Comparison of ENCODE assay signal across 9 cellular contexts in genomic region chr1:165645654-165646366, GRCh38. TPM values are rescaled to one million over a fixed set of nuclear protein-coding genes. Genes with fewer than 3 reads are reported as not detected.
A peak's percentile ranks its signal among the peaks of the same experiment; 100 is the strongest.
DNase-seq lines count a peak whose midpoint lies in the region; ATAC-seq and TF ChIP-seq lines count a peak whose summit lies in the region.
"Had no signal": no experiment of that assay in that cellular context is flagged by ENCODE, and none has a peak within 500 bp of the region (broad histone marks: within the 10 kb centered on the region; RNA-seq: fewer than 3 reads in every experiment).

No MANE protein-coding gene starts in this region.

- H3K4me2 ChIP-seq in KMS-11 = peak overlapping the region; percentile 36

- intact Hi-C loops in esophagus muscularis mucosa (cut with DNase I) = no loop called here
- intact Hi-C loops in upper lobe of right lung (cut with DNase I) = no loop called here
- intact Hi-C loops in lower leg skin (cut with DNase I; ENCODE audit: low total_unique reads) = no loop called here

- H3K36me3 ChIP-seq in KMS-11 (ENCODE audit: insufficient read depth) = no peaks in the 10 kb centered on the region
- peaks cover 1 to 12% (median 9%) of the 10 kb centered on the region in 4 donors for H3K36me3 ChIP-seq in esophagus muscularis mucosa
- H3K36me3 ChIP-seq in upper lobe of right lung = peaks cover 14% of the 10 kb centered on the region

- 76% methylated on average over 8 of the region's 8 CpGs for WGBS in esophagus muscularis mucosa
- 49 to 58% methylated on average over 8 of the region's 8 CpGs for WGBS in lower leg skin, 2 donors

- peak; percentile 69 for ATAC-seq in upper lobe of right lung

- H3K4me3 ChIP-seq in KMS-11 (IDR thresholded peaks at IDR 0.05; ENCODE audit: insufficient read depth, low read depth, low read length) = peak overlapping the region; percentile 48
- H3K4me3 ChIP-seq in esophagus muscularis mucosa = no peak overlapping the region
- H3K4me3 ChIP-seq in upper lobe of right lung = no peak overlapping the region
- H3K4me3 ChIP-seq in lower leg skin (ENCODE audit: low read depth, poor library complexity, severe bottlenecking) = no peak overlapping the region

- TF ChIP-seq POLR2A in esophagus muscularis mucosa (IDR thresholded peaks at IDR 0.05; ENCODE audit: low read depth) (no peak), lower leg skin (IDR thresholded peaks at IDR 0.05) (no peak)

- no peak overlapping the region for H2AFZ ChIP-seq in KMS-11 (ENCODE audit: low read depth)

- no peaks in the 10 kb centered on the region for H3K9me3 ChIP-seq in esophagus muscularis mucosa
- no peaks in the 10 kb centered on the region for H3K9me3 ChIP-seq in upper lobe of right lung

- no peaks in the 10 kb centered on the region for H3K79me2 ChIP-seq in KMS-11 (ENCODE audit: insufficient read depth, low read depth)

- TF ChIP-seq CTCF in KMS-11 (conservative IDR thresholded peaks at IDR 0.05; ENCODE audit: low read depth, low read length) (no peak), esophagus muscularis mucosa (IDR thresholded peaks at IDR 0.05) (no peak), upper lobe of right lung (IDR thresholded peaks at IDR 0.05) (no peak), lower leg skin (IDR thresholded peaks at IDR 0.05) (no peak)

- TF ChIP-seq EP300 in esophagus muscularis mucosa (IDR thresholded peaks at IDR 0.05) = no peak

- no peaks in the 10 kb centered on the region for H4K20me1 ChIP-seq in KMS-11 (ENCODE audit: insufficient read depth)

- no peak overlapping the region for H3K27ac ChIP-seq in KMS-11
- H3K27ac ChIP-seq in esophagus muscularis mucosa (replicated peaks in 1 of 4) = no peak overlapping the region
- H3K27ac ChIP-seq in upper lobe of right lung = no peak overlapping the region

- H3K4me1 ChIP-seq in KMS-11 (ENCODE audit: low read depth, poor library complexity, severe bottlenecking) (peaks cover 16% of the 10 kb centered on the region), esophagus muscularis mucosa (peaks cover 35 to 58% (median 51%) of the 10 kb centered on the region in 4 donors), upper lobe of right lung (peaks cover 40% of the 10 kb centered on the region)

- H3K27me3 ChIP-seq in KMS-11 (ENCODE audit: insufficient read depth, low read depth) = no peaks in the 10 kb centered on the region; the same call in 1 of the 2 replicates
- no peaks in the 10 kb centered on the region for H3K27me3 ChIP-seq in esophagus muscularis mucosa
- H3K27me3 ChIP-seq in upper lobe of right lung = no peaks in the 10 kb centered on the region

- DNase-seq in stimulated activated naive CD4-positive, alpha-beta T cell treated with Interleukin-2 at 50 U/mL for 16 hours (lab: John Stamatoyannopoulos, UW) = peak; percentile 9
- no peak for DNase-seq in stimulated activated naive CD4-positive, alpha-beta T cell (lab: John Stamatoyannopoulos, UW)
- DNase-seq in esophagus muscularis mucosa (ENCODE audit: extremely low spot score) (peak; percentile 34), upper lobe of right lung (no peak), NOMO-1 (lab: John Stamatoyannopoulos, UW; ENCODE audit: unreplicated experiment in 2 of 2) (no peak), lower leg skin (ENCODE audit: low spot score in 2 of 2) (no peak), islet precursor cell (no peak)
- DNase-seq: NCI-H524 had no signal

- H3K9ac ChIP-seq in KMS-11 = no peak overlapping the region

RNA-seq across cellular contexts. Expression of gene MGST3, which starts 14.8 kb away (rescaled TPM):
- total RNA-seq in esophagus muscularis mucosa (100 to 1,000 TPM; 202 to 257 (median 232) TPM), upper lobe of right lung (181 TPM), lower leg skin (100 to 1,000 TPM in 2 of 4 donors, 10 to 100 TPM in 2; 65.8 to 154 (median 97.6) TPM)

RNA-seq across cellular contexts. Expression of gene ALDH9A1, which starts 52.6 kb away (rescaled TPM):
- 10 to 100 TPM; 42.6 to 73.1 (median 66.1) TPM for total RNA-seq in esophagus muscularis mucosa
- 68.5 TPM for total RNA-seq in upper lobe of right lung
- 100 to 1,000 TPM in 2 of 4 donors, 10 to 100 TPM in 2; 74.4 to 123 (median 98.4) TPM for total RNA-seq in lower leg skin

Comparison
In these comparisons a context has a peak if more than half of its experiments do, and no peak if none do; other contexts are left out.
1. DNase-seq: peak in stimulated activated naive CD4-positive, alpha-beta T cell treated with Interleukin-2 at 50 U/mL for 16 hours (single experiment) and esophagus muscularis mucosa (single experiment); none in stimulated activated naive CD4-positive, alpha-beta T cell (0 of 6), upper lobe of right lung (single experiment), NOMO-1 (0 of 2), lower leg skin (0 of 2) and islet precursor cell (single experiment).